Comparison of ENCODE assay signal across 24 cellular contexts in the genomic region with DNA sequence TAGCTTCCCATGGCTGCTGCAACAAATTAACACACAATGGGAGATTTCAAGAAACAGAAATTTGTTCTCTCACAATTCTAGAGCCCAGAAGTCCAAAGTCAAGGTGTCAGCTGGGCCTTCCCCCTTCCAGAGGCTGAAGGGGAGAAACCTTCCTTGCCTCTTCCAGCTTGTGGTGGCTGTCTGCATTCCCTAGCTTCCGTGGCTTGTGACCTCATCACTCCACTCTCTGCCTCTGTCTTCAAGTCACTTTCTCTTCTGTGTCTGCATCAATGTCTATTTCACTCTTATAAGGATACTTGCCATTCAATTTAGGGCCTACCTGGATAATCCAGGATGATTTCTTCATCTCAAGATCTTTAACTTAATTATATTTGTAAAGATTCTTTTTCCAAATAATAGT. TPM values are rescaled to one million over a fixed set of nuclear protein-coding genes. Genes with fewer than 3 reads are reported as not detected.
A peak's percentile ranks its signal among the peaks of the same experiment; 100 is the strongest.
DNase-seq lines count a peak whose midpoint lies in the region; ATAC-seq and TF ChIP-seq lines count a peak whose summit lies in the region.
"Had no signal": no experiment of that assay in that cellular context is flagged by ENCODE, and none has a peak within 500 bp of the region (broad histone marks: within the 10 kb centered on the region; RNA-seq: fewer than 3 reads in every experiment).

No MANE protein-coding gene starts in this region.

- H3K4me3 ChIP-seq in choroid plexus epithelial cell (ENCODE audit: low read depth, low read length) = no peak overlapping the region
- no peak overlapping the region for H3K4me3 ChIP-seq in left ventricle myocardium inferior
- H3K4me3 ChIP-seq: heart right ventricle, smooth muscle cell had no signal

- peaks cover 12% of the 10 kb centered on the region for H3K27me3 ChIP-seq in left ventricle myocardium inferior (ENCODE audit: low read depth)

- no peaks in the 10 kb centered on the region for H3K9me3 ChIP-seq in left ventricle myocardium inferior (replicated peaks)
- H3K9me3 ChIP-seq: heart right ventricle had no signal

- no peak overlapping the region for H3K27ac ChIP-seq in left ventricle myocardium inferior (replicated peaks)
- H3K27ac ChIP-seq: heart right ventricle had no signal

- no peaks in the 10 kb centered on the region for H3K36me3 Mint-ChIP-seq in progenitor cell of endocrine pancreas (ENCODE audit: insufficient read depth)
- H3K36me3 Mint-ChIP-seq: CD14-positive monocyte; natural killer cell treated with Interleukin-12 subunit alpha and Interleukin-12 subunit beta and Interleukin-15 and Interleukin-18, amount 100 ng/mL, for 72 hours had no signal

- DNase-seq in EH (ENCODE audit: low read depth) = peak; percentile 73
- peak; percentile 23 for DNase-seq in NCI-H226
- peak; percentile 47 for DNase-seq in choroid plexus epithelial cell (ENCODE audit: low read depth)
- DNase-seq in progenitor cell of endocrine pancreas (ENCODE audit: low spot score, unreplicated experiment) = no peak
- no peak for DNase-seq in left ventricle myocardium inferior
- DNase-seq: activated CD4-positive, alpha-beta T cell treated with anti-CD3 and anti-CD28 coated beads for 4 hours; activated T-cell treated with anti-CD3 and anti-CD28 coated beads, Interleukin-2, amount 50 U/mL, for 24 hours; amygdala; heart right ventricle; Karpas-422; left ventricle myocardium superior; midbrain; NCI-H1694; NCI-H2171; NCI-H524; retina; stimulated activated CD4-positive, alpha-beta T cell treated with anti-CD3 and anti-CD28 coated beads, Interleukin-2, amount 100 ng/mL, for 24 hours; T-helper 17 cell had no signal

- no peaks in the 10 kb centered on the region for H3K36me3 ChIP-seq in left ventricle myocardium inferior
- H3K36me3 ChIP-seq: heart right ventricle had no signal

- peaks cover 20% of the 10 kb centered on the region for H3K4me1 Mint-ChIP-seq in progenitor cell of endocrine pancreas (ENCODE audit: low read depth)
- H3K4me1 Mint-ChIP-seq: CD14-positive monocyte; central memory CD8-positive, alpha-beta T cell; T-helper 17 cell had no signal

- H3K4me1 ChIP-seq in left ventricle myocardium inferior = no peaks in the 10 kb centered on the region
- H3K4me1 ChIP-seq: heart right ventricle had no signal

- peak overlapping the region; percentile 54 for H3K27ac Mint-ChIP-seq in progenitor cell of endocrine pancreas
- H3K27ac Mint-ChIP-seq: activated T-cell treated with anti-CD3 and anti-CD28 coated beads, Interleukin-2, amount 50 U/mL, for 24 hours; CD14-positive monocyte; natural killer cell treated with Interleukin-12 subunit alpha and Interleukin-12 subunit beta and Interleukin-15 and Interleukin-18, amount 100 ng/mL, for 72 hours; T-helper 17 cell had no signal

- no peaks in the 10 kb centered on the region for H3K9me3 Mint-ChIP-seq in progenitor cell of endocrine pancreas (ENCODE audit: low read depth)
- H3K9me3 Mint-ChIP-seq: activated T-cell treated with anti-CD3 and anti-CD28 coated beads, Interleukin-2, amount 50 U/mL, for 24 hours; CD14-positive monocyte; central memory CD8-positive, alpha-beta T cell; natural killer cell treated with Interleukin-12 subunit alpha and Interleukin-12 subunit beta and Interleukin-15 and Interleukin-18, amount 100 ng/mL, for 72 hours had no signal

- TF ChIP-seq CTCF in choroid plexus epithelial cell (conservative IDR thresholded peaks at IDR 0.05; ENCODE audit: low read depth, low read length) = no peak
- TF ChIP-seq CTCF in progenitor cell of endocrine pancreas (IDR thresholded peaks at IDR 0.05; ENCODE audit: unreplicated experiment) = no peak
- no peak for TF ChIP-seq CTCF in left ventricle myocardium inferior (IDR thresholded peaks at IDR 0.05; ENCODE audit: borderline replicate concordance)

- no peak for ATAC-seq in GM19452 (IDR thresholded peaks at IDR 0.05; ENCODE audit: unreplicated experiment)
- no peak for ATAC-seq in HG03095 (IDR thresholded peaks at IDR 0.05; ENCODE audit: unreplicated experiment)
- ATAC-seq: heart right ventricle; left ventricle myocardium superior; natural killer cell treated with Interleukin-12 subunit alpha and Interleukin-12 subunit beta and Interleukin-15 and Interleukin-18, amount 100 ng/mL, for 72 hours; T-helper 17 cell had no signal

- intact Hi-C loops in left ventricle myocardium inferior (cut with micrococcal nuclease) = no loop called here

- no peak overlapping the region for H3K4me3 Mint-ChIP-seq in progenitor cell of endocrine pancreas (ENCODE audit: low read depth)
- H3K4me3 Mint-ChIP-seq: activated T-cell treated with anti-CD3 and anti-CD28 coated beads, Interleukin-2, amount 50 U/mL, for 24 hours; CD14-positive monocyte; central memory CD8-positive, alpha-beta T cell; natural killer cell treated with Interleukin-12 subunit alpha and Interleukin-12 subunit beta and Interleukin-15 and Interleukin-18, amount 100 ng/mL, for 72 hours; T-helper 17 cell had no signal

- no peaks in the 10 kb centered on the region for H3K27me3 Mint-ChIP-seq in progenitor cell of endocrine pancreas

RNA-seq across cellular contexts. Expression of gene SRBD1, which starts 16.8 kb away (rescaled TPM):
- 13.8 and 17.0 TPM in 2 replicates for total RNA-seq in progenitor cell of endocrine pancreas
- 11.8 TPM for total RNA-seq in left ventricle myocardium inferior

RNA-seq across cellular contexts. Expression of gene PRKCE, which starts 23.6 kb away (rescaled TPM):
- total RNA-seq in progenitor cell of endocrine pancreas (3.9 and 4.2 TPM in 2 replicates), left ventricle myocardium inferior (14.7 TPM)

Comparison
In these comparisons a context has a peak if more than half of its experiments do, and no peak if none do; other contexts are left out.
1. DNase-seq: peak in EH (single experiment), NCI-H226 (single experiment) and choroid plexus epithelial cell (single experiment); none in progenitor cell of endocrine pancreas (single experiment) and left ventricle myocardium inferior (single experiment).